ENCODE assay signal across 26 cellular contexts in the genomic region with DNA sequence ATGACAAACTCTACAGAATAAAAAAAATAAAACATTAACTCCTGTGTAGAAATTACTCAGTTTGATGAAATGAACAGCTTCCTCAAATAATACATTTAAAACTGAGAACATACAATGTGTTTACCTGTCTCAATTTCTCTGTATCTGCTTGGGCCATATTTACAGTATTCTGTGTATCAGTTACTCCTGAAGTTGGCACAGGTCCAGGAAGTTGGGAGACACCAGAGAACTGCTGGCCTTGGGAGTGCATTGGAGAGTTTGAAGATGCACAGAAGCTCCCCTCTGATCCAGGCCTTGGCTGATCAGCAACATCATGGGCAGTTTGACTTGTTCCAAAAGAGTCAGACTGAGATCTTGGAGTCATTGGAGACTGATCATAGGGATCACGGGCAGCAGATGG.
DNase-seq lines count a peak whose midpoint lies in the region; ATAC-seq, FAIRE-seq and TF ChIP-seq lines count a peak whose summit lies in the region.
"Had no signal": no experiment of that assay in that cellular context is flagged by ENCODE, and none has a peak within 500 bp of the region (broad histone marks: within the 10 kb centered on the region; RNA-seq: fewer than 3 reads in every experiment).

No MANE protein-coding gene starts in this region.

- peaks cover 45% of the 10 kb centered on the region for H3K36me3 Mint-ChIP-seq in endothelial cell (ENCODE audit: low read depth, unreplicated experiment)

- H3K27ac Mint-ChIP-seq in endothelial cell (ENCODE audit: unreplicated experiment), result no peak overlapping the region
- H3K27ac Mint-ChIP-seq: activated CD8-positive, alpha-beta T cell treated with anti-CD3 and anti-CD28 coated beads, Interleukin-2, amount 10 ng/mL, durations not matched to agents 7 days and 5 days; dendritic cell treated with granulocyte-macrophage colony-stimulating factor and Interleukin-4, amounts not matched to agents 40 ng/mL and 50 ng/mL, for 4 days; progenitor cell of endocrine pancreas; stimulated activated effector memory CD8-positive, alpha-beta T cell treated with anti-CD3 and anti-CD28 coated beads, Interleukin-12 subunit alpha, Interleukin-12 subunit beta, amount 100 ng/mL, for 72 hours; type B pancreatic cell had no signal

- TF ChIP-seq CTCF in BE2C (IDR thresholded peaks at IDR 0.05; ENCODE audit: low read depth, low read length), result no peak
- TF ChIP-seq CTCF in bronchial epithelial cell (IDR thresholded peaks at IDR 0.05; ENCODE audit: insufficient read depth, low read length, severe bottlenecking), result no peak
- TF ChIP-seq CTCF in endothelial cell (IDR thresholded peaks at IDR 0.05; ENCODE audit: unreplicated experiment), result no peak

- H3K36me3 ChIP-seq in BE2C (peaks cover 87% of the 10 kb centered on the region), bronchial epithelial cell (ENCODE audit: control insufficient read depth, insufficient read depth, low read length) (peaks cover 14% of the 10 kb centered on the region)

- no peaks in the 10 kb centered on the region for H3K4me1 ChIP-seq in BE2C
- H3K4me1 ChIP-seq: left lung had no signal

- DNase-seq in NCI-H2171 treated with DMSO at 0.1 percent for 48 hours (lab: John Stamatoyannopoulos, UW) (peak; percentile 19), NCI-H2171 (lab: John Stamatoyannopoulos, UW) (no peak), BE2C (peak; percentile 40), HT-29 (ENCODE audit: low spot score) (peak; percentile 17), bronchial epithelial cell (ENCODE audit: low read depth) (no peak), NCI-H1436 (lab: John Stamatoyannopoulos, UW) (no peak), endothelial cell (ENCODE audit: low spot score) (no peak)
- DNase-seq: activated CD8-positive, alpha-beta T cell treated with anti-CD3 and anti-CD28 coated beads, Interleukin-2, amount 10 ng/mL, durations not matched to agents 7 days and 5 days; activated gamma-delta T cell; EL; Kasumi-1; left lung; mesendoderm; NCI-H1930; NCI-H510A treated with DMSO at 0.1 percent for 48 hours; stimulated activated CD4-positive, alpha-beta T cell treated with anti-CD3 and anti-CD28 coated beads, Interleukin-4, amount 100 ng/mL, for 24 hours had no signal

- H3K9me3 ChIP-seq in BE2C, result no peaks in the 10 kb centered on the region
- H3K9me3 ChIP-seq: left lung, neutrophil had no signal

- FAIRE-seq in bronchial epithelial cell (lab: Jason Lieb, UNC), result peak; percentile 55
- FAIRE-seq: endometrium, GM12892 had no signal

- H3K4me3 Mint-ChIP-seq in endothelial cell (ENCODE audit: unreplicated experiment), result no peak overlapping the region
- H3K4me3 Mint-ChIP-seq: activated CD8-positive, alpha-beta T cell treated with anti-CD3 and anti-CD28 coated beads, Interleukin-2, amount 10 ng/mL, durations not matched to agents 7 days and 5 days; central memory CD8-positive, alpha-beta T cell; dendritic cell treated with granulocyte-macrophage colony-stimulating factor and Interleukin-4, amounts not matched to agents 40 ng/mL and 50 ng/mL, for 4 days; stimulated activated effector memory CD8-positive, alpha-beta T cell treated with anti-CD3 and anti-CD28 coated beads, Interleukin-12 subunit alpha, Interleukin-12 subunit beta, amount 100 ng/mL, for 72 hours; type B pancreatic cell had no signal

- H3K4me1 Mint-ChIP-seq in endothelial cell (ENCODE audit: unreplicated experiment), result peaks cover 6% of the 10 kb centered on the region
- H3K4me1 Mint-ChIP-seq: central memory CD8-positive, alpha-beta T cell had no signal

- ATAC-seq in HG02588 (IDR thresholded peaks at IDR 0.05; ENCODE audit: unreplicated experiment), result no peak
- ATAC-seq: activated CD8-positive, alpha-beta T cell treated with anti-CD3 and anti-CD28 coated beads, Interleukin-2, amount 10 ng/mL, durations not matched to agents 7 days and 5 days; left lung; sciatic nerve; stimulated activated effector memory CD8-positive, alpha-beta T cell treated with anti-CD3 and anti-CD28 coated beads, Interleukin-12 subunit alpha, Interleukin-12 subunit beta, amount 100 ng/mL, for 72 hours had no signal

- H3K27me3 Mint-ChIP-seq in endothelial cell (ENCODE audit: unreplicated experiment), result peaks cover 2% of the 10 kb centered on the region
- H3K27me3 Mint-ChIP-seq: central memory CD8-positive, alpha-beta T cell; dendritic cell treated with granulocyte-macrophage colony-stimulating factor and Interleukin-4, amounts not matched to agents 40 ng/mL and 50 ng/mL, for 4 days; progenitor cell of endocrine pancreas; type B pancreatic cell had no signal

- H3K4me3 ChIP-seq in BE2C (ENCODE audit: low read depth, low read length), result no peak overlapping the region
- no peak overlapping the region for H3K4me3 ChIP-seq in bronchial epithelial cell (ENCODE audit: low read depth, low read length)
- H3K4me3 ChIP-seq: left lung had no signal

- H3K27me3 ChIP-seq in BE2C, result no peaks in the 10 kb centered on the region
- no peaks in the 10 kb centered on the region for H3K27me3 ChIP-seq in bronchial epithelial cell (ENCODE audit: control insufficient read depth, insufficient read depth, low read length)
- H3K27me3 ChIP-seq: left lung, neutrophil had no signal

- no peaks in the 10 kb centered on the region for H3K9me3 Mint-ChIP-seq in endothelial cell (ENCODE audit: unreplicated experiment)
- H3K9me3 Mint-ChIP-seq: central memory CD8-positive, alpha-beta T cell; dendritic cell treated with granulocyte-macrophage colony-stimulating factor and Interleukin-4, amounts not matched to agents 40 ng/mL and 50 ng/mL, for 4 days; stimulated activated effector memory CD8-positive, alpha-beta T cell treated with anti-CD3 and anti-CD28 coated beads, Interleukin-12 subunit alpha, Interleukin-12 subunit beta, amount 100 ng/mL, for 72 hours; type B pancreatic cell had no signal

Comparison
In these comparisons a context has a peak if more than half of its experiments do, and no peak if none do; other contexts are left out.
1. DNase-seq: peak in NCI-H2171 treated with DMSO at 0.1 percent for 48 hours (single experiment), BE2C (single experiment) and HT-29 (single experiment); none in NCI-H2171 (single experiment), bronchial epithelial cell (single experiment), NCI-H1436 (single experiment) and endothelial cell (single experiment).